ENCODE assay signal across 29 cellular contexts in genomic region chr2:136332436-136333095, GRCh38.
"Had no signal": no experiment of that assay in that cellular context is flagged by ENCODE, and none has a peak within 500 bp of the region (broad histone marks: within the 10 kb centered on the region; RNA-seq: fewer than 3 reads in every experiment).

No MANE protein-coding gene starts in this region.

- ATAC-seq: activated CD4-positive, CD25-positive, alpha-beta regulatory T cell treated with anti-CD3 and anti-CD28 coated beads, Interleukin-2, amount 50 U/mL, for 24 hours; heart left ventricle; left colon; sciatic nerve; T-helper 17 cell had no signal

- H3K9me3 ChIP-seq: colonic mucosa, heart left ventricle, neutrophil, suprapubic skin, tibial artery had no signal

- H3K27me3 Mint-ChIP-seq: activated CD4-positive, alpha-beta memory T cell treated with anti-CD3 and anti-CD28 coated beads, Interleukin-2, amount 10 ng/mL, durations not matched to agents 7 days and 5 days; activated naive CD8-positive, alpha-beta T cell; naive B cell; T-helper 17 cell had no signal

- H3K27ac ChIP-seq: colonic mucosa, dorsolateral prefrontal cortex, heart left ventricle, neutrophil, suprapubic skin, tibial artery, WERI-Rb-1 had no signal

- H3K36me3 Mint-ChIP-seq: activated naive CD8-positive, alpha-beta T cell; immature natural killer cell; naive B cell had no signal

- H3K4me3 ChIP-seq: colonic mucosa, dorsolateral prefrontal cortex, heart left ventricle, suprapubic skin, tibial artery had no signal

- DNase-seq: activated CD4-positive, alpha-beta memory T cell treated with anti-CD3 and anti-CD28 coated beads, Interleukin-2, amount 10 ng/mL, durations not matched to agents 7 days and 5 days; activated CD4-positive, alpha-beta T cell treated with anti-CD3 and anti-CD28 coated beads for 48 hours; activated naive CD4-positive, alpha-beta T cell treated with Interleukin-2 at 50 U/mL for 16 hours; anterior cingulate cortex; cerebellar nuclear complex; colonic mucosa; dorsolateral prefrontal cortex; effector memory CD4-positive, alpha-beta T cell; erythroblast; heart left ventricle; hypothalamus; immature natural killer cell; kidney; left colon; mammary epithelial cell; naive B cell; nephron progenitor cell; small intestine; stimulated activated CD4-positive, alpha-beta T cell treated with anti-CD3 and anti-CD28 coated beads, Interleukin-1b, Interleukin-23, amount 100 ng/mL, for 48 hours; stimulated activated naive CD4-positive, alpha-beta T cell; T-helper 17 cell; T1000; tibial artery; WERI-Rb-1 had no signal

- H3K27ac Mint-ChIP-seq: activated CD4-positive, alpha-beta memory T cell treated with anti-CD3 and anti-CD28 coated beads, Interleukin-2, amount 10 ng/mL, durations not matched to agents 7 days and 5 days; activated naive CD8-positive, alpha-beta T cell; nephron progenitor cell had no signal

- H3K36me3 ChIP-seq: colonic mucosa, heart left ventricle, neutrophil, suprapubic skin, tibial artery, WERI-Rb-1 had no signal

- H3K4me1 ChIP-seq: colonic mucosa, suprapubic skin, tibial artery had no signal

- H3K9me3 Mint-ChIP-seq: activated CD4-positive, alpha-beta memory T cell treated with anti-CD3 and anti-CD28 coated beads, Interleukin-2, amount 10 ng/mL, durations not matched to agents 7 days and 5 days; immature natural killer cell had no signal

- H3K4me3 Mint-ChIP-seq: activated CD4-positive, alpha-beta memory T cell treated with anti-CD3 and anti-CD28 coated beads, Interleukin-2, amount 10 ng/mL, durations not matched to agents 7 days and 5 days; activated naive CD8-positive, alpha-beta T cell; immature natural killer cell; nephron progenitor cell; T-helper 17 cell had no signal

- H3K27me3 ChIP-seq: colonic mucosa, dorsolateral prefrontal cortex, heart left ventricle, neutrophil, suprapubic skin, tibial artery had no signal
